Comparison of ENCODE assay signal across 8 cellular contexts in genomic region chr10:119166111-119166500, GRCh38. TPM values are rescaled to one million over a fixed set of nuclear protein-coding genes. Genes with fewer than 3 reads are reported as not detected.
DNase-seq lines count a peak whose midpoint lies in the region; ATAC-seq and TF ChIP-seq lines count a peak whose summit lies in the region.

No MANE protein-coding gene starts in this region.

- no peaks in the 10 kb centered on the region; the same call in 1 of the 2 replicates for H3K36me3 ChIP-seq in Caco-2 (ENCODE audit: control insufficient read depth, insufficient read depth, low read length)
- peaks cover 26 to 30% of the 10 kb centered on the region in 2 donors for H3K36me3 ChIP-seq in mucosa of rectum (ENCODE audit: control insufficient read depth in 2 of 2, insufficient read depth in 2 of 2, low read length in 2 of 2)

- H3K27me3 ChIP-seq in Caco-2 (replicated peaks; ENCODE audit: control insufficient read depth, insufficient read depth, low read length) (no peaks in the 10 kb centered on the region), mucosa of rectum (ENCODE audit: control insufficient read depth in 2 of 2, insufficient read depth in 2 of 2, low read length in 2 of 2) (no peaks in the 10 kb centered on the region)

- intact Hi-C loops in Caco-2 (cut with micrococcal nuclease; ENCODE audit: unreplicated experiment) (no loop called here), MCF 10A (cut with micrococcal nuclease) (no loop called here)

- peak overlapping the region; percentile 80 to 91 for H3K27ac ChIP-seq in mucosa of rectum (ENCODE audit: low read depth in 2 of 2, low read length in 2 of 2)

- H3K4me3 Mint-ChIP-seq in Caco-2 (ENCODE audit: unreplicated experiment) (peak overlapping the region; percentile 87), MCF 10A (ENCODE audit: unreplicated experiment) (peak overlapping the region; percentile 82)

- BruUV-seq in Caco-2 (replicated peaks; lab: Mats Ljungman, UMichigan) (TSS peak; percentile 79), MCF 10A (replicated peaks; lab: Mats Ljungman, UMichigan) (no TSS peak)

- ATAC-seq in HG03342 (IDR thresholded peaks at IDR 0.05; ENCODE audit: unreplicated experiment) (peak; percentile 7), HG03571 (IDR thresholded peaks at IDR 0.05; ENCODE audit: unreplicated experiment) (no peak), GM21390 (IDR thresholded peaks at IDR 0.05; ENCODE audit: unreplicated experiment) (no peak), HG03432 (IDR thresholded peaks at IDR 0.05; ENCODE audit: unreplicated experiment) (no peak), HG02763 (IDR thresholded peaks at IDR 0.05; ENCODE audit: unreplicated experiment) (no peak)

- H3K4me1 Mint-ChIP-seq in Caco-2 (ENCODE audit: low read depth, unreplicated experiment) (no peaks in the 10 kb centered on the region), MCF 10A (ENCODE audit: insufficient read depth, unreplicated experiment) (peaks cover 7% of the 10 kb centered on the region)

- peaks cover 37% of the 10 kb centered on the region for H3K36me3 Mint-ChIP-seq in Caco-2 (ENCODE audit: insufficient read depth, unreplicated experiment)
- peaks cover 73% of the 10 kb centered on the region for H3K36me3 Mint-ChIP-seq in MCF 10A (ENCODE audit: insufficient read depth, unreplicated experiment)

- H3K9me3 ChIP-seq in Caco-2: no peaks in the 10 kb centered on the region
- H3K9me3 ChIP-seq in mucosa of rectum (ENCODE audit: control insufficient read depth in 2 of 2, low read length in 2 of 2): no peaks in the 10 kb centered on the region

- POLR2A ChIA-PET in Caco-2 (lab: Charles Lee) (no interaction called here), MCF 10A (lab: Yijun Ruan, JAX) (interaction anchor here (1.7 to 3.2 kb wide), 3 partner anchors 10 to 87 kb away, joined by 8 to 19 read pairs (median 8); partner anchors contain the start of gene EIF3A)

- TF ChIP-seq CTCF in Caco-2 (IDR thresholded peaks at IDR 0.05; ENCODE audit: insufficient read depth in 1 of 2, low read depth in 1 of 2, low read length in 1 of 2, severe bottlenecking in 1 of 2, unreplicated experiment in 1 of 2) (no peak), MCF 10A (IDR thresholded peaks at IDR 0.05; ENCODE audit: unreplicated experiment) (no peak)

- H3K9me3 Mint-ChIP-seq in Caco-2 (ENCODE audit: unreplicated experiment) (no peaks in the 10 kb centered on the region), MCF 10A (ENCODE audit: unreplicated experiment) (no peaks in the 10 kb centered on the region)

- CTCF ChIA-PET in Caco-2 (lab: Charles Lee) (no interaction called here), MCF 10A (lab: Yijun Ruan, JAX) (no interaction called here)

- DNase-seq in Caco-2 (no peak), MCF 10A (ENCODE audit: unreplicated experiment) (no peak)

- H3K27me3 Mint-ChIP-seq in Caco-2 (ENCODE audit: insufficient read depth, unreplicated experiment) (no peaks in the 10 kb centered on the region), MCF 10A (ENCODE audit: insufficient read depth, unreplicated experiment) (no peaks in the 10 kb centered on the region)

- H3K9ac ChIP-seq in mucosa of rectum (ENCODE audit: low read depth in 1 of 2, low read length in 2 of 2): peak overlapping the region; percentile 92 to 93

- peaks cover 6% of the 10 kb centered on the region; the same call in 1 of the 2 replicates for H3K4me1 ChIP-seq in Caco-2
- H3K4me1 ChIP-seq in mucosa of rectum (ENCODE audit: control insufficient read depth in 2 of 2, insufficient read depth in 2 of 2, low read length in 2 of 2): peaks cover 14 to 16% of the 10 kb centered on the region in 2 donors

- H3K4me3 ChIP-seq in Caco-2 (ENCODE audit: low read depth, low read length) (peak overlapping the region; percentile 93), mucosa of rectum (ENCODE audit: low read length in 2 of 2) (peak overlapping the region; percentile 91 to 95)

- H3K27ac Mint-ChIP-seq in Caco-2 (ENCODE audit: unreplicated experiment) (peak overlapping the region; percentile 95), MCF 10A (ENCODE audit: low read depth, unreplicated experiment) (peak overlapping the region; percentile 90)

RNA-seq across cellular contexts. Expression of gene SFXN4, which starts 0.6 kb away (rescaled TPM):
- total RNA-seq in Caco-2 (2022) (45.3 and 45.9 TPM in 2 replicates), MCF 10A (2022) (33.2 and 44.7 TPM in 2 replicates)

RNA-seq across cellular contexts. Expression of gene PRDX3, which starts 12.5 kb away (rescaled TPM):
- total RNA-seq in Caco-2 (2022) (213 and 216 TPM in 2 replicates), MCF 10A (2022) (85.6 and 94.4 TPM in 2 replicates)

RNA-seq across cellular contexts. Expression of gene GRK5, which starts 41.3 kb away (rescaled TPM):
- total RNA-seq in Caco-2 (2022): 7.7 and 8.9 TPM in 2 replicates
- total RNA-seq in MCF 10A (2022): 0.82 and 1.2 TPM in 2 replicates
